30 cellular contexts compared by ENCODE assay signal in genomic region chr2:126048719-126049118, GRCh38.
"Had no signal": no experiment of that assay in that cellular context is flagged by ENCODE, and none has a peak within 500 bp of the region (broad histone marks: within the 10 kb centered on the region; RNA-seq: fewer than 3 reads in every experiment).

No MANE protein-coding gene starts in this region.

- H3K27me3 Mint-ChIP-seq: natural killer cell treated with Interleukin-12 subunit alpha and Interleukin-12 subunit beta and Interleukin-15 and Interleukin-18, amount 100 ng/mL, for 72 hours; stimulated activated memory B cell treated with anti-CD40 and anti-IgM and Interleukin-4, amounts not matched to agents 10 μg/mL and 1 μg/mL and 100 μg/mL, for 72 hours; stimulated activated naive CD8-positive, alpha-beta T cell treated with anti-CD3 and anti-CD28 coated beads, Interleukin-15, amount 100 ng/mL, for 72 hours; type B pancreatic cell had no signal

- H3K27ac ChIP-seq: neutrophil, pancreas, psoas muscle, skin epidermis, spleen, suprapubic skin, testis, tibial artery, transverse colon, upper lobe of right lung, uterus had no signal

- H3K4me3 ChIP-seq: pancreas, psoas muscle, skin epidermis, smooth muscle cell, spleen, suprapubic skin, testis, tibial artery, transverse colon, upper lobe of right lung, uterus had no signal

- H3K4me1 ChIP-seq: pancreas, psoas muscle, spleen, suprapubic skin, testis, tibial artery, transverse colon, upper lobe of right lung, uterus had no signal

- H3K9me3 ChIP-seq: pancreas, testis, upper lobe of right lung, uterus had no signal

- ATAC-seq: naive thymus-derived CD8-positive, alpha-beta T cell; natural killer cell treated with Interleukin-12 subunit alpha and Interleukin-12 subunit beta and Interleukin-15 and Interleukin-18, amount 100 ng/mL, for 72 hours; pancreas; psoas muscle; right cardiac atrium; sciatic nerve; stimulated activated memory B cell treated with anti-CD40 and anti-IgM and Interleukin-4, amounts not matched to agents 10 μg/mL and 1 μg/mL and 100 μg/mL, for 72 hours; stimulated activated naive CD8-positive, alpha-beta T cell treated with anti-CD3 and anti-CD28 coated beads, Interleukin-15, amount 100 ng/mL, for 72 hours; stimulated activated naive CD8-positive, alpha-beta T cell treated with anti-CD3 and anti-CD28 coated beads, Interleukin-15, Interleukin-2, amounts not matched to agents 100 U/mL and 50 U/mL, for 24 hours; upper lobe of right lung had no signal

- H3K4me2 ChIP-seq: smooth muscle cell had no signal

- H3K36me3 ChIP-seq: neutrophil, pancreas, spleen, suprapubic skin, tibial artery, transverse colon, upper lobe of right lung, uterus had no signal

- H3K27me3 ChIP-seq: neutrophil, pancreas, spleen, suprapubic skin, testis, tibial artery, transverse colon, upper lobe of right lung, uterus had no signal

- H3K36me3 Mint-ChIP-seq: natural killer cell treated with Interleukin-12 subunit alpha and Interleukin-12 subunit beta and Interleukin-15 and Interleukin-18, amount 100 ng/mL, for 72 hours; stimulated activated memory B cell treated with anti-CD40 and anti-IgM and Interleukin-4, amounts not matched to agents 10 μg/mL and 1 μg/mL and 100 μg/mL, for 72 hours; type B pancreatic cell had no signal

- H3K4me3 Mint-ChIP-seq: naive thymus-derived CD8-positive, alpha-beta T cell; natural killer cell treated with Interleukin-12 subunit alpha and Interleukin-12 subunit beta and Interleukin-15 and Interleukin-18, amount 100 ng/mL, for 72 hours; nephron progenitor cell; neural crest cell; stimulated activated memory B cell treated with anti-CD40 and anti-IgM and Interleukin-4, amounts not matched to agents 10 μg/mL and 1 μg/mL and 100 μg/mL, for 72 hours; stimulated activated naive CD8-positive, alpha-beta T cell treated with anti-CD3 and anti-CD28 coated beads, Interleukin-15, amount 100 ng/mL, for 72 hours; type B pancreatic cell had no signal

- DNase-seq: naive thymus-derived CD8-positive, alpha-beta T cell; nephron progenitor cell; nucleus accumbens; pancreas; psoas muscle; right cardiac atrium; spleen; stimulated activated CD4-positive, alpha-beta T cell treated with anti-CD3 and anti-CD28 coated beads, Interleukin-12 subunit alpha, Interleukin-12 subunit beta, amount 100 ng/mL, for 4 hours; stimulated activated CD4-positive, alpha-beta T cell treated with anti-CD3 and anti-CD28 coated beads, Interleukin-1b, Interleukin-23, amount 100 ng/mL, for 48 hours; stimulated activated CD4-positive, alpha-beta T cell treated with anti-CD3 and anti-CD28 coated beads, Interleukin-4, amount 100 ng/mL, for 1 hour; stimulated activated CD4-positive, alpha-beta T cell treated with anti-CD3 and anti-CD28 coated beads, Interleukin-4, amount 100 ng/mL, for 4 hours; stimulated activated CD8-positive, alpha-beta memory T cell treated with anti-CD3 and anti-CD28 coated beads, Interleukin-4, amount 100 ng/mL, for 48 hours; stimulated activated naive CD4-positive, alpha-beta T cell; stimulated activated naive CD8-positive, alpha-beta T cell treated with anti-CD3 and anti-CD28 coated beads, Interleukin-15, amount 100 ng/mL, for 72 hours; stimulated activated naive CD8-positive, alpha-beta T cell treated with anti-CD3 and anti-CD28 coated beads, Interleukin-15, Interleukin-2, amounts not matched to agents 100 U/mL and 50 U/mL, for 24 hours; substantia nigra; testis; tibial artery; transverse colon; upper lobe of right lung; uterus had no signal

- H3K4me1 Mint-ChIP-seq: naive thymus-derived CD8-positive, alpha-beta T cell; nephron progenitor cell; neural crest cell; stimulated activated memory B cell treated with anti-CD40 and anti-IgM and Interleukin-4, amounts not matched to agents 10 μg/mL and 1 μg/mL and 100 μg/mL, for 72 hours; stimulated activated naive CD8-positive, alpha-beta T cell treated with anti-CD3 and anti-CD28 coated beads, Interleukin-15, amount 100 ng/mL, for 72 hours had no signal

- H3K27ac Mint-ChIP-seq: naive thymus-derived CD8-positive, alpha-beta T cell; natural killer cell treated with Interleukin-12 subunit alpha and Interleukin-12 subunit beta and Interleukin-15 and Interleukin-18, amount 100 ng/mL, for 72 hours; nephron progenitor cell; stimulated activated memory B cell treated with anti-CD40 and anti-IgM and Interleukin-4, amounts not matched to agents 10 μg/mL and 1 μg/mL and 100 μg/mL, for 72 hours; stimulated activated naive CD8-positive, alpha-beta T cell treated with anti-CD3 and anti-CD28 coated beads, Interleukin-15, amount 100 ng/mL, for 72 hours; type B pancreatic cell had no signal
